9 cellular contexts compared by ENCODE assay signal in genomic region chr5:134289509-134290113, GRCh38.
DNase-seq lines count a peak whose midpoint lies in the region; ATAC-seq and TF ChIP-seq lines count a peak whose summit lies in the region.
"Had no signal": no experiment of that assay in that cellular context is flagged by ENCODE, and none has a peak within 500 bp of the region (broad histone marks: within the 10 kb centered on the region; RNA-seq: fewer than 3 reads in every experiment).

No MANE protein-coding gene starts in this region.

- H3K4me1 ChIP-seq in CD8-positive, alpha-beta T cell (ENCODE audit: insufficient read depth, low read length) = no peaks in the 10 kb centered on the region
- no peaks in the 10 kb centered on the region for H3K4me1 ChIP-seq in HAP-1
- H3K4me1 ChIP-seq in upper lobe of left lung = no peaks in the 10 kb centered on the region

- no peaks in the 10 kb centered on the region for H3K4me1 Mint-ChIP-seq in CD8-positive, alpha-beta T cell (ENCODE audit: low read depth)
- peaks cover 6% of the 10 kb centered on the region for H3K4me1 Mint-ChIP-seq in activated CD8-positive, alpha-beta T cell treated with anti-CD3 and anti-CD28 coated beads, Interleukin-2, amount 10 ng/mL, durations not matched to agents 7 days and 5 days (ENCODE audit: low read depth)
- no peaks in the 10 kb centered on the region for H3K4me1 Mint-ChIP-seq in nephron

- peaks cover 2% of the 10 kb centered on the region for H3K27me3 Mint-ChIP-seq in CD8-positive, alpha-beta T cell (ENCODE audit: low read depth)
- H3K27me3 Mint-ChIP-seq in activated CD8-positive, alpha-beta T cell treated with anti-CD3 and anti-CD28 coated beads, Interleukin-2, amount 10 ng/mL, durations not matched to agents 7 days and 5 days (ENCODE audit: low read depth) = peaks cover 15% of the 10 kb centered on the region
- no peaks in the 10 kb centered on the region for H3K27me3 Mint-ChIP-seq in nephron (ENCODE audit: low read depth)

- no peak overlapping the region for H3K27ac ChIP-seq in CD8-positive, alpha-beta T cell (ENCODE audit: low read depth, low read length)
- no peak overlapping the region for H3K27ac ChIP-seq in upper lobe of left lung

- no peak overlapping the region for H3K4me3 Mint-ChIP-seq in CD8-positive, alpha-beta T cell
- no peak overlapping the region for H3K4me3 Mint-ChIP-seq in activated CD8-positive, alpha-beta T cell treated with anti-CD3 and anti-CD28 coated beads, Interleukin-2, amount 10 ng/mL, durations not matched to agents 7 days and 5 days
- H3K4me3 Mint-ChIP-seq in nephron = no peak overlapping the region
- H3K4me3 Mint-ChIP-seq: T-helper 1 cell treated with Interleukin-12 subunit alpha and Interleukin-12 subunit beta and Interleukin-4 antibody, amounts not matched to agents 30 μg/mL and 1 μg/mL, for 36 hours had no signal

- intact Hi-C loops in CD8-positive, alpha-beta T cell (cut with DNase I, micrococcal nuclease) = loop anchor here (1.0 to 10.0 kb wide), 4 partner anchors 65 to 263 kb away; partner anchors contain the start of gene PPP2CA (in 1 of the 2)

- peaks cover 2% of the 10 kb centered on the region for H3K9me3 Mint-ChIP-seq in CD8-positive, alpha-beta T cell
- H3K9me3 Mint-ChIP-seq in activated CD8-positive, alpha-beta T cell treated with anti-CD3 and anti-CD28 coated beads, Interleukin-2, amount 10 ng/mL, durations not matched to agents 7 days and 5 days (ENCODE audit: insufficient read depth) = peaks cover 7% of the 10 kb centered on the region
- H3K9me3 Mint-ChIP-seq in nephron = peaks cover 18% of the 10 kb centered on the region

- TF ChIP-seq POLR2A in upper lobe of left lung (IDR thresholded peaks at IDR 0.05) = no peak

- WGBS in upper lobe of left lung, 2 donors = 35 to 46% methylated on average over 7 of the region's 7 CpGs

- H3K9me3 ChIP-seq in CD8-positive, alpha-beta T cell (ENCODE audit: low read length) = no peaks in the 10 kb centered on the region
- H3K9me3 ChIP-seq in HAP-1 (peaks cover 7% of the 10 kb centered on the region; the same call in 1 of the 2 replicates), upper lobe of left lung (peaks cover 0 to 4% (median 0%) of the 10 kb centered on the region in 4 donors)

- no peak overlapping the region for H3K27ac Mint-ChIP-seq in CD8-positive, alpha-beta T cell
- no peak overlapping the region for H3K27ac Mint-ChIP-seq in activated CD8-positive, alpha-beta T cell treated with anti-CD3 and anti-CD28 coated beads, Interleukin-2, amount 10 ng/mL, durations not matched to agents 7 days and 5 days
- H3K27ac Mint-ChIP-seq in nephron = no peak overlapping the region
- H3K27ac Mint-ChIP-seq: T-helper 1 cell treated with Interleukin-12 subunit alpha and Interleukin-12 subunit beta and Interleukin-4 antibody, amounts not matched to agents 30 μg/mL and 1 μg/mL, for 36 hours had no signal

- TF ChIP-seq CTCF in CD8-positive, alpha-beta T cell (IDR thresholded peaks at IDR 0.05) = peak; percentile 59
- peak; percentile 72 for TF ChIP-seq CTCF in fibroblast of mammary gland (conservative IDR thresholded peaks at IDR 0.05; ENCODE audit: control insufficient read depth, insufficient read depth, low read depth, low read length)
- peak; percentile 71 to 83 (median 72) for TF ChIP-seq CTCF in nephron (IDR thresholded peaks at IDR 0.05; ENCODE audit: unreplicated experiment in 3 of 3)
- TF ChIP-seq CTCF in upper lobe of left lung (IDR thresholded peaks at IDR 0.05) = peak; percentile 57 to 80 (median 71)

- peak; percentile 72 for ATAC-seq in CD8-positive, alpha-beta T cell
- ATAC-seq in activated CD8-positive, alpha-beta T cell treated with anti-CD3 and anti-CD28 coated beads, Interleukin-2, amount 10 ng/mL, durations not matched to agents 7 days and 5 days = peak; percentile 79
- ATAC-seq in upper lobe of left lung (ENCODE audit: low FRiP score in 2 of 2) (peak; percentile 87 to 95), GM18502 (IDR thresholded peaks at IDR 0.05; ENCODE audit: poor library complexity, unreplicated experiment) (no peak)

- peak in 6 of 7 experiments; percentile 14 to 60 (median 34) for DNase-seq in CD8-positive, alpha-beta T cell
- peak; percentile 48 to 66 for DNase-seq in HAP-1 (ENCODE audit: low spot score in 2 of 2)
- DNase-seq in NCI-H69 (lab: John Stamatoyannopoulos, UW) = peak; percentile 81
- DNase-seq in activated CD8-positive, alpha-beta T cell treated with anti-CD3 and anti-CD28 coated beads, Interleukin-2, amount 10 ng/mL, durations not matched to agents 7 days and 5 days = peak; percentile 42
- peak; percentile 85 for DNase-seq in fibroblast of mammary gland (ENCODE audit: low read depth)
- peak in 1 of 2 donors; percentile 40 for DNase-seq in upper lobe of left lung

- CTCF ChIA-PET in CD8-positive, alpha-beta T cell (lab: Charles Lee) = interaction anchor here (0.6 to 8.8 kb wide), 27 partner anchors 9 to 265 kb away, joined by 3 to 164 read pairs (median 4); no protein-coding TSS in a partner anchor
- CTCF ChIA-PET in activated CD8-positive, alpha-beta T cell treated with anti-CD3 and anti-CD28 coated beads, Interleukin-2, amount 10 ng/mL, durations not matched to agents 7 days and 5 days (lab: Charles Lee) = interaction anchor here (0.8 to 1.7 kb wide), 15 partner anchors 10 to 298 kb away, joined by 3 to 17 read pairs (median 4); no protein-coding TSS in a partner anchor

- no peaks in the 10 kb centered on the region for H3K36me3 ChIP-seq in CD8-positive, alpha-beta T cell (ENCODE audit: insufficient read depth, low read length)
- H3K36me3 ChIP-seq in HAP-1 (replicated peaks) (no peaks in the 10 kb centered on the region), upper lobe of left lung (no peaks in the 10 kb centered on the region)

- H3K4me3 ChIP-seq in CD8-positive, alpha-beta T cell (ENCODE audit: low read depth, low read length) = no peak overlapping the region
- H3K4me3 ChIP-seq in HAP-1 = no peak overlapping the region
- H3K4me3 ChIP-seq in fibroblast of mammary gland (ENCODE audit: control insufficient read depth, low read depth, low read length) = no peak overlapping the region
- H3K4me3 ChIP-seq in upper lobe of left lung = no peak overlapping the region

- H3K36me3 Mint-ChIP-seq in CD8-positive, alpha-beta T cell = peaks cover 3% of the 10 kb centered on the region
- H3K36me3 Mint-ChIP-seq in activated CD8-positive, alpha-beta T cell treated with anti-CD3 and anti-CD28 coated beads, Interleukin-2, amount 10 ng/mL, durations not matched to agents 7 days and 5 days (ENCODE audit: low read depth) = peaks cover 2% of the 10 kb centered on the region
- H3K36me3 Mint-ChIP-seq in nephron (ENCODE audit: low read depth) = peaks cover 8% of the 10 kb centered on the region

- no peaks in the 10 kb centered on the region for H3K27me3 ChIP-seq in CD8-positive, alpha-beta T cell (ENCODE audit: insufficient read depth, low read length)
- H3K27me3 ChIP-seq in HAP-1 (ENCODE audit: low read depth) (no peaks in the 10 kb centered on the region), upper lobe of left lung (no peaks in the 10 kb centered on the region)

- TF ChIP-seq EP300 in upper lobe of left lung (IDR thresholded peaks at IDR 0.05) = no peak

- in situ Hi-C loops in HAP-1 (cut with MboI; ENCODE audit: low sequenced_read_pairs) = loop anchor here (5.0 to 25.0 kb wide), 2 partner anchors 107 to 252 kb away; no protein-coding TSS in a partner anchor

- POLR2A ChIA-PET in CD8-positive, alpha-beta T cell (lab: Charles Lee) = interaction anchor here (1.1 to 1.9 kb wide), 3 partner anchors 96 to 140 kb away, joined by 5 read pairs; partner anchors contain the start of gene SKP1
- POLR2A ChIA-PET in activated CD8-positive, alpha-beta T cell treated with anti-CD3 and anti-CD28 coated beads, Interleukin-2, amount 10 ng/mL, durations not matched to agents 7 days and 5 days (lab: Charles Lee) = interaction anchor here (0.6 to 1.6 kb wide), 2 partner anchors 112 to 139 kb away, joined by 3 read pairs; no protein-coding TSS in a partner anchor
